In the genomic region with DNA sequence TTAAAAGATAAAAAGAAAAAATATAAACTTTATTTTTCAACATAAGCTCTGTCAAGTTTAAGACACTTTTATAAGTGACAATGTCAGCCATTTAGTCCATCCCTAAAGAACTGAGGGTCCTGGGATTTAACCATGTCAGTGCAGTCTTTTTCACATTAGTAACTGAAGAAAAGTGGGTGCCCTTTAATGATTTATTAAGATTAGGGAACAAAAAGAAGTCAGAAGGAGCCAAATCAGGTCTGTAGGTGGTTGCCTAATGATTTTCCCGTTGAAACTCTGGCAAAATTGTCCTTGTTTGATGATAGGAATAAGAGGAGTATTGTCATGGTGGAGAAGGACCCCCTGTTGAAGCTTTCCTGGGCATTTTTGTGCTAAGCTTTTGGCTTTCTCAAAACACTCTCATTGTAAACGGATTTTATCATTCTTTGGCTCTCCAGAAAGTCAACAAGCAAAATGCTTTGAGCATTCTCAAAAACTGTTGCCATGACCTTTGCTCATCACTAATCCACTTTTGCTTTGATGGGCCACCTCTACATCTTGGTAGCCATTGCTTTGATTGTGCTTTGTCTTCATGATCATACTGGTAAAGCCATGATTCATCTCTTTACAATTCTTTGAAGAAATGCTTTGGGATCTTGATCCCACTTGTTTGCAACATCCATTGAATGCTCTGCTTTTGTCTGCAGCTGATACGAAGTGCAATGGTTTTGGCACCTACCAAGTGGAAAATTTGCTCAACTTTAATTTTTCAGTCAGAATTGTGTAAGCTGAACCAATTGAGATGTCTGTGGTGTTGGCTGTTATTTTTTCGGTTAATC, we compare ENCODE assay signal across 1 cellular context.
A peak's percentile ranks its signal among the peaks of the same experiment; 100 is the strongest.
TF ChIP-seq lines count a peak whose summit lies in the region.

No MANE protein-coding gene starts in this region.

TF ChIP-seq in HepG2, 621 proteins besides CTCF, POLR2A, EP300 and RAD21 (continued from another document and continues in another):
- TF ChIP-seq ZNF652 (CRISPR knock-in tag; IDR thresholded peaks at IDR 0.05; ENCODE audit: borderline replicate concordance, low read depth): peak; percentile 35; the same call in 1 of the 2 replicates
- TF ChIP-seq HDAC2 (CRISPR knock-in tag; IDR thresholded peaks at IDR 0.05): peak; percentile 99
- TF ChIP-seq ZNF549 (CRISPR knock-in tag; IDR thresholded peaks at IDR 0.05): no peak
- no peak for TF ChIP-seq PHF20 (CRISPR knock-in tag; IDR thresholded peaks at IDR 0.05)
- TF ChIP-seq THRA (CRISPR knock-in tag; IDR thresholded peaks at IDR 0.05; ENCODE audit: borderline replicate concordance): peak; percentile 9; the same call in 1 of the 2 replicates
- 0 out of 2 replicates have a peak, but pooled peaks have one; percentile 17 for TF ChIP-seq ZSCAN21 (CRISPR knock-in tag; IDR thresholded peaks at IDR 0.05; ENCODE audit: borderline replicate concordance)
- no peak for TF ChIP-seq PAF1 (CRISPR knock-in tag; IDR thresholded peaks at IDR 0.05)
- 0 out of 2 replicates have a peak, but pooled peaks have one; percentile 47 for TF ChIP-seq KDM4B (CRISPR knock-in tag; IDR thresholded peaks at IDR 0.05)
- TF ChIP-seq, protein P1, sequence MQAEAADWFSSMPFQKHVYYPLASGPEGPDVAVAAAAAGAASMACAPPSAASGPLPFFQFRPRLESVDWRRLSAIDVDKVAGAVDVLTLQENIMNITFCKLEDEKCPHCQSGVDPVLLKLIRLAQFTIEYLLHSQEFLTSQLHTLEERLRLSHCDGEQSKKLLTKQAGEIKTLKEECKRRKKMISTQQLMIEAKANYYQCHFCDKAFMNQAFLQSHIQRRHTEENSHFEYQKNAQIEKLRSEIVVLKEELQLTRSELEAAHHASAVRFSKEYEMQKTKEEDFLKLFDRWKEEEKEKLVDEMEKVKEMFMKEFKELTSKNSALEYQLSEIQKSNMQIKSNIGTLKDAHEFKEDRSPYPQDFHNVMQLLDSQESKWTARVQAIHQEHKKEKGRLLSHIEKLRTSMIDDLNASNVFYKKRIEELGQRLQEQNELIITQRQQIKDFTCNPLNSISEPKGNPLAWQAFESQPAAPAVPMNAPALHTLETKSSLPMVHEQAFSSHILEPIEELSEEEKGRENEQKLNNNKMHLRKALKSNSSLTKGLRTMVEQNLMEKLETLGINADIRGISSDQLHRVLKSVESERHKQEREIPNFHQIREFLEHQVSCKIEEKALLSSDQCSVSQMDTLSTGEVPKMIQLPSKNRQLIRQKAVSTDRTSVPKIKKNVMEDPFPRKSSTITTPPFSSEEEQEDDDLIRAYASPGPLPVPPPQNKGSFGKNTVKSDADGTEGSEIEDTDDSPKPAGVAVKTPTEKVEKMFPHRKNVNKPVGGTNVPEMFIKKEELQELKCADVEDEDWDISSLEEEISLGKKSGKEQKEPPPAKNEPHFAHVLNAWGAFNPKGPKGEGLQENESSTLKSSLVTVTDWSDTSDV (CRISPR knock-in tag; IDR thresholded peaks at IDR 0.05): no peak
- TF ChIP-seq SIX4 (CRISPR knock-in tag; IDR thresholded peaks at IDR 0.05): peak; percentile 78; the same call in 1 of the 2 replicates
- no peak for TF ChIP-seq ZNF280B (CRISPR knock-in tag; IDR thresholded peaks at IDR 0.05; ENCODE audit: borderline replicate concordance)
- peak; percentile 98 for TF ChIP-seq NR2F6 (IDR thresholded peaks at IDR 0.05)
- peak; percentile 97 for TF ChIP-seq NR2F6 (CRISPR knock-in tag; IDR thresholded peaks at IDR 0.05)
- TF ChIP-seq FOXJ3 (CRISPR knock-in tag; IDR thresholded peaks at IDR 0.05; ENCODE audit: borderline replicate concordance): peak; percentile 93
- peak; percentile 91 for TF ChIP-seq CEBPG (CRISPR knock-in tag; IDR thresholded peaks at IDR 0.05)
- TF ChIP-seq KIAA2018 (CRISPR knock-in tag; IDR thresholded peaks at IDR 0.05; ENCODE audit: borderline replicate concordance): no peak
- TF ChIP-seq ZNF367 (CRISPR knock-in tag; IDR thresholded peaks at IDR 0.05; ENCODE audit: borderline replicate concordance): no peak
- TF ChIP-seq NFE2 (CRISPR knock-in tag; IDR thresholded peaks at IDR 0.05): peak; percentile 48; the same call in 1 of the 2 replicates
- peak; percentile 61; the same call in 1 of the 2 replicates for TF ChIP-seq ZSCAN9 (CRISPR knock-in tag; IDR thresholded peaks at IDR 0.05; ENCODE audit: borderline replicate concordance)
- TF ChIP-seq KDM6A (CRISPR knock-in tag; IDR thresholded peaks at IDR 0.05; ENCODE audit: low read depth): peak; percentile 70; the same call in 1 of the 2 replicates
- TF ChIP-seq JUNB (CRISPR knock-in tag; IDR thresholded peaks at IDR 0.05; ENCODE audit: borderline replicate concordance): peak; percentile 97; the same call in 1 of the 2 replicates
- no peak for TF ChIP-seq NBN (conservative IDR thresholded peaks at IDR 0.05)
- TF ChIP-seq MXD1 (CRISPR knock-in tag; IDR thresholded peaks at IDR 0.05): no peak
- TF ChIP-seq, protein P2, sequence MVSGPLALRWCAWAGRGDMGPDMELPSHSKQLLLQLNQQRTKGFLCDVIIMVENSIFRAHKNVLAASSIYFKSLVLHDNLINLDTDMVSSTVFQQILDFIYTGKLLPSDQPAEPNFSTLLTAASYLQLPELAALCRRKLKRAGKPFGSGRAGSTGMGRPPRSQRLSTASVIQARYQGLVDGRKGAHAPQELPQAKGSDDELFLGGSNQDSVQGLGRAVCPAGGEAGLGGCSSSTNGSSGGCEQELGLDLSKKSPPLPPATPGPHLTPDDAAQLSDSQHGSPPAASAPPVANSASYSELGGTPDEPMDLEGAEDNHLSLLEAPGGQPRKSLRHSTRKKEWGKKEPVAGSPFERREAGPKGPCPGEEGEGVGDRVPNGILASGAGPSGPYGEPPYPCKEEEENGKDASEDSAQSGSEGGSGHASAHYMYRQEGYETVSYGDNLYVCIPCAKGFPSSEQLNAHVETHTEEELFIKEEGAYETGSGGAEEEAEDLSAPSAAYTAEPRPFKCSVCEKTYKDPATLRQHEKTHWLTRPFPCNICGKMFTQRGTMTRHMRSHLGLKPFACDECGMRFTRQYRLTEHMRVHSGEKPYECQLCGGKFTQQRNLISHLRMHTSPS (CRISPR knock-in tag; IDR thresholded peaks at IDR 0.05; ENCODE audit: low read depth): 0 out of 2 replicates have a peak, but pooled peaks have one; percentile 50
- no peak for TF ChIP-seq KLF9 (CRISPR knock-in tag; IDR thresholded peaks at IDR 0.05; ENCODE audit: low read depth)
- TF ChIP-seq YEATS2 (CRISPR knock-in tag; IDR thresholded peaks at IDR 0.05; ENCODE audit: borderline replicate concordance): no peak
- TF ChIP-seq HNRNPUL1 (IDR thresholded peaks at IDR 0.05; ENCODE audit: low read depth, low read length): no peak
- peak; percentile 72; the same call in 1 of the 2 replicates for TF ChIP-seq RXRA (CRISPR knock-in tag; IDR thresholded peaks at IDR 0.05)
- TF ChIP-seq, protein P3, sequence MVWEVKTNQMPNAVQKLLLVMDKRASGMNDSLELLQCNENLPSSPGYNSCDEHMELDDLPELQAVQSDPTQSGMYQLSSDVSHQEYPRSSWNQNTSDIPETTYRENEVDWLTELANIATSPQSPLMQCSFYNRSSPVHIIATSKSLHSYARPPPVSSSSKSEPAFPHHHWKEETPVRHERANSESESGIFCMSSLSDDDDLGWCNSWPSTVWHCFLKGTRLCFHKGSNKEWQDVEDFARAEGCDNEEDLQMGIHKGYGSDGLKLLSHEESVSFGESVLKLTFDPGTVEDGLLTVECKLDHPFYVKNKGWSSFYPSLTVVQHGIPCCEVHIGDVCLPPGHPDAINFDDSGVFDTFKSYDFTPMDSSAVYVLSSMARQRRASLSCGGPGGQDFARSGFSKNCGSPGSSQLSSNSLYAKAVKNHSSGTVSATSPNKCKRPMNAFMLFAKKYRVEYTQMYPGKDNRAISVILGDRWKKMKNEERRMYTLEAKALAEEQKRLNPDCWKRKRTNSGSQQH (CRISPR knock-in tag; IDR thresholded peaks at IDR 0.05; ENCODE audit: low read depth): 0 out of 2 replicates have a peak, but pooled peaks have one; percentile 31
- TF ChIP-seq HDAC6 (IDR thresholded peaks at IDR 0.05; ENCODE audit: low read depth, low read length): no peak
- TF ChIP-seq, protein P4, sequence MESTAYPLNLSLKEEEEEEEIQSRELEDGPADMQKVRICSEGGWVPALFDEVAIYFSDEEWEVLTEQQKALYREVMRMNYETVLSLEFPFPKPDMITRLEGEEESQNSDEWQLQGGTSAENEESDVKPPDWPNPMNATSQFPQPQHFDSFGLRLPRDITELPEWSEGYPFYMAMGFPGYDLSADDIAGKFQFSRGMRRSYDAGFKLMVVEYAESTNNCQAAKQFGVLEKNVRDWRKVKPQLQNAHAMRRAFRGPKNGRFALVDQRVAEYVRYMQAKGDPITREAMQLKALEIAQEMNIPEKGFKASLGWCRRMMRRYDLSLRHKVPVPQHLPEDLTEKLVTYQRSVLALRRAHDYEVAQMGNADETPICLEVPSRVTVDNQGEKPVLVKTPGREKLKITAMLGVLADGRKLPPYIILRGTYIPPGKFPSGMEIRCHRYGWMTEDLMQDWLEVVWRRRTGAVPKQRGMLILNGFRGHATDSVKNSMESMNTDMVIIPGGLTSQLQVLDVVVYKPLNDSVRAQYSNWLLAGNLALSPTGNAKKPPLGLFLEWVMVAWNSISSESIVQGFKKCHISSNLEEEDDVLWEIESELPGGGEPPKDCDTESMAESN (CRISPR knock-in tag; conservative IDR thresholded peaks at IDR 0.05): no peak
